Comparison of ENCODE assay signal across 33 cellular contexts in genomic region chr2:28926837-28927236, GRCh38.
DNase-seq lines count a peak whose midpoint lies in the region; ATAC-seq, FAIRE-seq and TF ChIP-seq lines count a peak whose summit lies in the region.
"Had no signal": no experiment of that assay in that cellular context is flagged by ENCODE, and none has a peak within 500 bp of the region (broad histone marks: within the 10 kb centered on the region; RNA-seq: fewer than 3 reads in every experiment).

No MANE protein-coding gene starts in this region.

- H3K36me3 Mint-ChIP-seq in stimulated activated naive CD8-positive, alpha-beta T cell treated with anti-CD3 and anti-CD28 coated beads, Interleukin-15, Interleukin-2, amounts not matched to agents 100 ng/mL and 50 ng/mL, for 24 hours (ENCODE audit: low read depth): peaks cover 97% of the 10 kb centered on the region

- no peaks in the 10 kb centered on the region for H3K9me3 Mint-ChIP-seq in stimulated activated naive CD8-positive, alpha-beta T cell treated with anti-CD3 and anti-CD28 coated beads, Interleukin-15, Interleukin-2, amounts not matched to agents 100 ng/mL and 50 ng/mL, for 24 hours
- H3K9me3 Mint-ChIP-seq: activated naive CD4-positive, alpha-beta T cell treated with anti-CD3 and anti-CD28 coated beads, Interleukin-2, amount 50 U/mL, for 72 hours; activated T-helper 2 cell treated with anti-CD3 and anti-CD28 coated beads, Interferon-gamma antibody, Interleukin-2, Interleukin-4, amounts not matched to agents 10 μg/mL and 5 μg/mL and 100 μg/mL, durations not matched to agents 14 hours and 24 hours and 36 hours; natural killer cell treated with Interleukin-12 subunit alpha and Interleukin-12 subunit beta and Interleukin-15 and Interleukin-18, amount 100 ng/mL, for 72 hours; stimulated activated naive B cell treated with anti-CD40 and anti-IgM and Interleukin-4, amounts not matched to agents 10 μg/mL and 1 μg/mL and 100 μg/mL, for 72 hours had no signal

- peak; percentile 76 for FAIRE-seq in urothelium cell line (lab: Jason Lieb, UNC)

- no peaks in the 10 kb centered on the region for H3K27me3 ChIP-seq in RWPE2 (ENCODE audit: insufficient read depth, poor library complexity, severe bottlenecking)
- H3K27me3 ChIP-seq: BLaER1 treated with 17β-estradiol and CSF1 and Interleukin-3, amounts not matched to agents 10 nM and 100 nM; cardiac muscle cell; esophagus muscularis mucosa; gastrocnemius medialis; hepatocyte; upper lobe of right lung had no signal

- peak overlapping the region; percentile 14 for H3K27ac ChIP-seq in RWPE2 (ENCODE audit: poor library complexity, severe bottlenecking)
- H3K27ac ChIP-seq: BLaER1 treated with 17β-estradiol and CSF1 and Interleukin-3, amounts not matched to agents 10 nM and 100 nM; cardiac muscle cell; esophagus muscularis mucosa; gastrocnemius medialis; hepatocyte; upper lobe of right lung had no signal

- no peak for DNase-seq in stimulated activated naive CD8-positive, alpha-beta T cell treated with anti-CD3 and anti-CD28 coated beads, Interleukin-15, Interleukin-2, amounts not matched to agents 100 U/mL and 50 U/mL, for 24 hours
- DNase-seq in RWPE2 (ENCODE audit: low spot score) (no peak), epithelial cell of esophagus (ENCODE audit: low read depth) (peak; percentile 78), urothelium cell line (ENCODE audit: low spot score) (no peak), cerebellar nuclear complex (lab: John Stamatoyannopoulos, UW) (no peak), GM20000 (ENCODE audit: low spot score) (no peak)
- DNase-seq: activated CD4-positive, alpha-beta T cell treated with anti-CD3 and anti-CD28 coated beads, Interleukin-2, amount 50 U/mL, for 4 hours; activated CD4-positive, CD25-positive, alpha-beta regulatory T cell; activated CD8-positive, alpha-beta memory T cell treated with anti-CD3 and anti-CD28 coated beads, Interleukin-2, amount 50 U/mL, for 48 hours; cortex of kidney; DMS153; gastrocnemius medialis; HCEC 1CT; NCI-H1092; NCI-H187 treated with DMSO at 0.1 percent for 48 hours; NCI-H2171 treated with DMSO at 0.1 percent for 48 hours; NCI-H510A treated with DMSO at 0.1 percent for 48 hours; NK-92 treated with Interleukin-12 subunit alpha and Interleukin-12 subunit beta, amount 100 ng/mL, for 24 hours; occipital lobe; PC-3; SK-N-SH; stimulated activated naive B cell treated with anti-CD40 and anti-IgM and Interleukin-4, amounts not matched to agents 10 μg/mL and 1 μg/mL and 100 μg/mL, for 72 hours; upper lobe of right lung had no signal

- H3K36me3 ChIP-seq in RWPE2 (ENCODE audit: low read depth): peaks cover 99% of the 10 kb centered on the region

- H3K4me1 Mint-ChIP-seq in stimulated activated naive CD8-positive, alpha-beta T cell treated with anti-CD3 and anti-CD28 coated beads, Interleukin-15, Interleukin-2, amounts not matched to agents 100 ng/mL and 50 ng/mL, for 24 hours (ENCODE audit: low read depth): no peaks in the 10 kb centered on the region
- H3K4me1 Mint-ChIP-seq: stimulated activated naive B cell treated with anti-CD40 and anti-IgM and Interleukin-4, amounts not matched to agents 10 μg/mL and 1 μg/mL and 100 μg/mL, for 72 hours had no signal

- no peak for ATAC-seq in stimulated activated naive CD8-positive, alpha-beta T cell treated with anti-CD3 and anti-CD28 coated beads, Interleukin-15, Interleukin-2, amounts not matched to agents 100 U/mL and 50 U/mL, for 24 hours
- no peak for ATAC-seq in RWPE2 (ENCODE audit: low read depth)
- ATAC-seq in HG03108 (IDR thresholded peaks at IDR 0.05; ENCODE audit: unreplicated experiment): no peak
- ATAC-seq: activated naive CD4-positive, alpha-beta T cell treated with anti-CD3 and anti-CD28 coated beads, Interleukin-2, amount 50 U/mL, for 72 hours; gastrocnemius medialis; natural killer cell treated with Interleukin-12 subunit alpha and Interleukin-12 subunit beta and Interleukin-15 and Interleukin-18, amount 100 ng/mL, for 72 hours; PC-3; Right ventricle myocardium inferior; stimulated activated naive B cell treated with anti-CD40 and anti-IgM and Interleukin-4, amounts not matched to agents 10 μg/mL and 1 μg/mL and 100 μg/mL, for 72 hours; upper lobe of right lung had no signal

- H3K27ac Mint-ChIP-seq in stimulated activated naive CD8-positive, alpha-beta T cell treated with anti-CD3 and anti-CD28 coated beads, Interleukin-15, Interleukin-2, amounts not matched to agents 100 ng/mL and 50 ng/mL, for 24 hours: peak overlapping the region; percentile 7
- H3K27ac Mint-ChIP-seq: activated T-helper 2 cell treated with anti-CD3 and anti-CD28 coated beads, Interferon-gamma antibody, Interleukin-2, Interleukin-4, amounts not matched to agents 10 μg/mL and 5 μg/mL and 100 μg/mL, durations not matched to agents 14 hours and 24 hours and 36 hours had no signal

- TF ChIP-seq CTCF in RWPE2 (IDR thresholded peaks at IDR 0.05; ENCODE audit: poor library complexity, severe bottlenecking) (no peak), epithelial cell of esophagus (IDR thresholded peaks at IDR 0.05; ENCODE audit: insufficient read depth, low read depth, low read length, missing control alignments) (no peak), GM20000 (IDR thresholded peaks at IDR 0.05; ENCODE audit: extremely low read depth, missing control alignments) (no peak)

- peaks cover 19% of the 10 kb centered on the region for H3K4me1 ChIP-seq in RWPE2 (ENCODE audit: insufficient read depth, poor library complexity, severe bottlenecking)
- H3K4me1 ChIP-seq: BLaER1 treated with 17β-estradiol and CSF1 and Interleukin-3, amounts not matched to agents 10 nM and 100 nM; esophagus muscularis mucosa; gastrocnemius medialis; upper lobe of right lung had no signal

- H3K4me3 Mint-ChIP-seq in stimulated activated naive CD8-positive, alpha-beta T cell treated with anti-CD3 and anti-CD28 coated beads, Interleukin-15, Interleukin-2, amounts not matched to agents 100 ng/mL and 50 ng/mL, for 24 hours: no peak overlapping the region
- H3K4me3 Mint-ChIP-seq: natural killer cell treated with Interleukin-12 subunit alpha and Interleukin-12 subunit beta and Interleukin-15 and Interleukin-18, amount 100 ng/mL, for 72 hours; stimulated activated naive B cell treated with anti-CD40 and anti-IgM and Interleukin-4, amounts not matched to agents 10 μg/mL and 1 μg/mL and 100 μg/mL, for 72 hours had no signal

- H3K27me3 Mint-ChIP-seq in stimulated activated naive CD8-positive, alpha-beta T cell treated with anti-CD3 and anti-CD28 coated beads, Interleukin-15, Interleukin-2, amounts not matched to agents 100 ng/mL and 50 ng/mL, for 24 hours: no peaks in the 10 kb centered on the region
- H3K27me3 Mint-ChIP-seq: natural killer cell treated with Interleukin-12 subunit alpha and Interleukin-12 subunit beta and Interleukin-15 and Interleukin-18, amount 100 ng/mL, for 72 hours; stimulated activated naive B cell treated with anti-CD40 and anti-IgM and Interleukin-4, amounts not matched to agents 10 μg/mL and 1 μg/mL and 100 μg/mL, for 72 hours had no signal

- H3K9me3 ChIP-seq in RWPE2 (ENCODE audit: severe bottlenecking): peaks cover 2% of the 10 kb centered on the region
- H3K9me3 ChIP-seq: BLaER1 treated with 17β-estradiol and CSF1 and Interleukin-3, amounts not matched to agents 10 nM and 100 nM; esophagus muscularis mucosa; gastrocnemius medialis; SK-N-SH; upper lobe of right lung had no signal

- no peak overlapping the region for H3K4me3 ChIP-seq in RWPE2 (ENCODE audit: severe bottlenecking)
- H3K4me3 ChIP-seq in epithelial cell of esophagus (ENCODE audit: low read length): no peak overlapping the region
- H3K4me3 ChIP-seq: BLaER1 treated with 17β-estradiol and CSF1 and Interleukin-3, amounts not matched to agents 10 nM and 100 nM; cardiac muscle cell; esophagus muscularis mucosa; gastrocnemius medialis; hepatocyte; upper lobe of right lung had no signal
